8 cellular contexts compared by ENCODE assay signal in the genomic region with DNA sequence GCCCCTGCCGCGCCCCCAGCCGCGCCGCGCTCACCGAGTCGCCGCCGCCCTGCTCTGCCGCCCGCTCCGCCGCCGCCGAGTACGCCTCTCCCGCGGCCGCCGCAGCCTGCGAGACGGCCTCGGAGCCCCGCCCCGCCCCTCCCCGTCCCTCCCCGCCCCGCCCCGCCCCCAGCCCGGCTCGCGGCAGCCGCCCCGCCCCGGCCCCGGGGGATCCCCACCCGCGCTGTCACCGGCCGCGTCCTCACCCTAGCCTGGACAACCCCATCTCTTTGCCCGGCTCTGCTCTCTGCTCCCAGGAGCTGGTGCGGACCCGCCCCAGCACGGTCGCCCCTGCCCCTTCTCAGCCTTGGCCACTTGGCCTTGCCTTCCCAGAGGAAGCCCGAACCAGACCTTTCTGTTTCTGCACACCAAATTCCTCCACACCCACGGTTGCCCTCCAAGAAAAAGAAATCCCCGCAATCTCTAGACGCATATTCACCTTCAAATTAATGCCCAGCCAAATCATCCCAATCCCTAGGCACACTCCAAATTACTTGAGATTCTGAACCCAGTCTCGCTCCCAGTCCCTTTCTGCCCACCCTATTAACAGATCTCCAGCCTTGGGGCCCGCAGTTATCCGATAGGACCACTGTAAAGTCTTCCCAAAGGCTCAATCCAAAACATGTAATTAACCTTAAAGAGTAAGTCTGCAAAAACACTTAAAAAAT. TPM values are rescaled to one million over a fixed set of nuclear protein-coding genes. Genes with fewer than 3 reads are reported as not detected.
DNase-seq lines count a peak whose midpoint lies in the region; ATAC-seq, FAIRE-seq and TF ChIP-seq lines count a peak whose summit lies in the region.

CYRIA (minus strand) TSS at position 89 of the 707 bp plus-strand sequence. CDS start 77,715 bp downstream, outside the sequence.

- CTCF ChIA-PET in OCI-LY7 (lab: Charles Lee; ENCODE audit: unreplicated experiment), result interaction anchor here (2.8 kb wide), 1 partner anchor 11 kb away, joined by 7 read pairs; no protein-coding TSS in a partner anchor

- intact Hi-C loops in OCI-LY7 (cut with micrococcal nuclease; ENCODE audit: unreplicated experiment) (no loop called here), Right ventricle myocardium superior (cut with DNase I) (no loop called here), ovary (cut with DNase I) (loop anchor here in 2 of 4 donors (10.0 kb wide), 2 partner anchors 51 to 89 kb away; no protein-coding TSS in a partner anchor)

- H3K27ac ChIP-seq in OCI-LY7 (ENCODE audit: low read depth, low read length, poor library complexity, severe bottlenecking) (peak within 1 kb of the TSS; percentile 15), ovary (no peak within 1 kb of the TSS)

- no peaks in the 10 kb centered on the region for H3K27me3 ChIP-seq in ovary

- H3K79me2 ChIP-seq in OCI-LY7 (ENCODE audit: insufficient read depth, low read depth, low read length), result peaks cover 6% of the 10 kb centered on the region; the same call in 1 of the 2 replicates

- H3K9me2 ChIP-seq in OCI-LY7 (ENCODE audit: insufficient read depth, low read length), result no peaks in the 10 kb centered on the region

- H3K4me3 ChIP-seq in OCI-LY7 (ENCODE audit: low read depth, low read length, poor library complexity, severe bottlenecking) (peak within 1 kb of the TSS; percentile 78), ovary (peak within 1 kb of the TSS; percentile 89)

- no peaks in the 10 kb centered on the region for H3K9me3 Mint-ChIP-seq in activated naive CD4-positive, alpha-beta T cell treated with anti-CD3 and anti-CD28 coated beads, Interleukin-2, amount 50 U/mL, for 72 hours

- peak within 1 kb of the TSS; percentile 90 for H2AFZ ChIP-seq in OCI-LY7 (ENCODE audit: low read length)

- H3K27ac Mint-ChIP-seq in activated naive CD4-positive, alpha-beta T cell treated with anti-CD3 and anti-CD28 coated beads, Interleukin-2, amount 50 U/mL, for 72 hours, result peak within 1 kb of the TSS; percentile 78 to 87

- POLR2A ChIA-PET in OCI-LY7 (lab: Charles Lee), result interaction anchor here (0.6 to 17.9 kb wide), 4 partner anchors 11 to 356 kb away, joined by 3 to 414 read pairs (median 36); no protein-coding TSS in a partner anchor

- peak; percentile 60 for ATAC-seq in GM18867 (IDR thresholded peaks at IDR 0.05; ENCODE audit: unreplicated experiment)
- peak; percentile 47 for ATAC-seq in HG02884 (IDR thresholded peaks at IDR 0.05; ENCODE audit: unreplicated experiment)
- ATAC-seq in activated naive CD4-positive, alpha-beta T cell treated with anti-CD3 and anti-CD28 coated beads, Interleukin-2, amount 50 U/mL, for 72 hours, result peak; percentile 87 to 88
- ATAC-seq in Right ventricle myocardium superior (ENCODE audit: poor library complexity), result peak; percentile 84

- peak; percentile 73 for DNase-seq in OCI-LY7 (ENCODE audit: low spot score)
- DNase-seq in activated naive CD4-positive, alpha-beta T cell treated with anti-CD3 and anti-CD28 coated beads, Interleukin-2, amount 50 U/mL, for 72 hours (ENCODE audit: low spot score in 2 of 2), result peak in 1 of 2 donors; percentile 57
- peak; percentile 81 for DNase-seq in Right ventricle myocardium superior
- DNase-seq in ovary, result peak; percentile 56 to 77 (median 70)
- DNase-seq in urothelium cell line (ENCODE audit: low spot score), result peak; percentile 81
- no peak for DNase-seq in DMS79 (lab: John Stamatoyannopoulos, UW)

- H3K36me3 ChIP-seq in OCI-LY7 (ENCODE audit: insufficient read depth, low read length), result no peaks in the 10 kb centered on the region
- H3K36me3 ChIP-seq in ovary, result no peaks in the 10 kb centered on the region

- no peak for TF ChIP-seq POLR2A in ovary (IDR thresholded peaks at IDR 0.05)

- peak within 1 kb of the TSS; percentile 83 for H3K4me2 ChIP-seq in OCI-LY7 (ENCODE audit: low read length)

- H3K4me1 ChIP-seq in OCI-LY7 (ENCODE audit: insufficient read depth, low read length, poor library complexity, severe bottlenecking) (peaks cover 58% of the 10 kb centered on the region), ovary (ENCODE audit: insufficient read depth) (peaks cover 8% of the 10 kb centered on the region)

- no TSS peak for BruUV-seq in OCI-LY7 (replicated peaks; lab: Mats Ljungman, UMichigan)

- H4K20me1 ChIP-seq in OCI-LY7 (ENCODE audit: insufficient read depth, low read length), result no peaks in the 10 kb centered on the region

- H3K9me3 ChIP-seq in OCI-LY7 (ENCODE audit: low read length), result no peaks in the 10 kb centered on the region
- no peaks in the 10 kb centered on the region for H3K9me3 ChIP-seq in ovary

- TF ChIP-seq EP300 in ovary (IDR thresholded peaks at IDR 0.05), result no peak

- H3K36me3 Mint-ChIP-seq in activated naive CD4-positive, alpha-beta T cell treated with anti-CD3 and anti-CD28 coated beads, Interleukin-2, amount 50 U/mL, for 72 hours, result peaks cover 0 to 26% of the 10 kb centered on the region in 2 donors

- TF ChIP-seq CTCF in OCI-LY7 (conservative IDR thresholded peaks at IDR 0.05; ENCODE audit: low read length) (no peak), ovary (IDR thresholded peaks at IDR 0.05) (no peak)

- 3 to 14% (median 9%) methylated on average over 12 to 54 of the region's 54 CpGs for WGBS in ovary, 3 donors

- no peak for FAIRE-seq in urothelium cell line (lab: Jason Lieb, UNC)

RNA-seq across cellular contexts. Expression of gene CYRIA, which starts in this region (rescaled TPM):
- total RNA-seq in OCI-LY7 (2014; rRNA removed; shearing (Covaris generic)), result 2.6 and 5.0 TPM in 2 replicates
- 11.7 and 13.4 TPM in 2 replicates for total RNA-seq in OCI-LY7 (2022)
- total RNA-seq in activated naive CD4-positive, alpha-beta T cell treated with anti-CD3 and anti-CD28 coated beads, Interleukin-2, amount 50 U/mL, for 72 hours, result 1 to 10 TPM; 2.7 to 3.1 TPM
- total RNA-seq in Right ventricle myocardium superior, result 3.9 TPM
- 10 to 100 TPM in 6 of 7 donors, 1 to 10 TPM in 1; 9.7 to 21.3 (median 13.2) TPM for total RNA-seq in ovary
- polyA plus RNA-seq in ovary, result 10 to 100 TPM in 1 of 2 donors, 1 to 10 TPM in 1; 4.0 to 17.0 TPM
